ENCODE assay signal across 8 cellular contexts in genomic region chr1:157691285-157691920, GRCh38.
DNase-seq lines count a peak whose midpoint lies in the region; ATAC-seq lines count a peak whose summit lies in the region.

No MANE protein-coding gene starts in this region.

- ATAC-seq in GM21526 (IDR thresholded peaks at IDR 0.05; ENCODE audit: low FRiP score, unreplicated experiment): no peak
- no peak for ATAC-seq in GM19467 (IDR thresholded peaks at IDR 0.05; ENCODE audit: unreplicated experiment)
- no peak for ATAC-seq in GM21447 (IDR thresholded peaks at IDR 0.05; ENCODE audit: unreplicated experiment)

- DNase-seq in DMS114 treated with DMSO at 0.1 percent for 48 hours (lab: John Stamatoyannopoulos, UW; ENCODE audit: unreplicated experiment) (peak; percentile 51), HuH-7 (ENCODE audit: low spot score) (peak; percentile 43), SW480 (ENCODE audit: low spot score) (peak; percentile 50), iPS-NIHi7 (ENCODE audit: extremely low spot score) (peak; percentile 72), putamen (ENCODE audit: low spot score) (no peak)
